In genomic region chr22:50191041-50191740, GRCh38 we compare ENCODE assay signal across 8 cellular contexts. TPM values are rescaled to one million over a fixed set of nuclear protein-coding genes. Genes with fewer than 3 reads are reported as not detected.
DNase-seq lines count a peak whose midpoint lies in the region; ATAC-seq and TF ChIP-seq lines count a peak whose summit lies in the region.

No MANE protein-coding gene starts in this region.

- ATAC-seq in SK-N-SH treated with all-trans-retinoic acid at 6 μM for 48 hours (no peak), HG03439 (IDR thresholded peaks at IDR 0.05; ENCODE audit: unreplicated experiment) (no peak), GM21381 (IDR thresholded peaks at IDR 0.05; ENCODE audit: unreplicated experiment) (no peak)
- ATAC-seq in activated naive CD8-positive, alpha-beta T cell treated with anti-CD3 and anti-CD28 coated beads, Interleukin-2, amount 10 ng/mL, durations not matched to agents 7 days and 5 days (ENCODE audit: low read depth), result peak; percentile 59

- no peaks in the 10 kb centered on the region for H3K27me3 ChIP-seq in SK-N-SH (ENCODE audit: insufficient read depth)
- H3K27me3 ChIP-seq in layer of hippocampus (ENCODE audit: control insufficient read depth, insufficient read depth, low read length), result no peaks in the 10 kb centered on the region

- peaks cover 0 to 34% of the 10 kb centered on the region in 2 experiments for H3K36me3 ChIP-seq in SK-N-SH (replicated peaks in 1 of 2; ENCODE audit: control insufficient read depth in 1 of 2, insufficient read depth in 2 of 2, low read length in 1 of 2)

- H3K4me2 ChIP-seq in SK-N-SH, result no peak overlapping the region

- no peaks in the 10 kb centered on the region for H3K9me3 ChIP-seq in SK-N-SH

- DNase-seq in SK-N-SH, result peak; percentile 78
- DNase-seq in SK-N-DZ (ENCODE audit: low spot score), result peak; percentile 67
- DNase-seq in activated naive CD8-positive, alpha-beta T cell treated with anti-CD3 and anti-CD28 coated beads, Interleukin-2, amount 10 ng/mL, durations not matched to agents 7 days and 5 days, result peak; percentile 69
- DNase-seq in stimulated activated CD8-positive, alpha-beta memory T cell treated with anti-CD3 and anti-CD28 coated beads, Interleukin-2, amount 100 ng/mL, for 1 hour (ENCODE audit: low read depth in 2 of 2), result peak; percentile 64 to 68

- H2AFZ ChIP-seq in SK-N-SH (ENCODE audit: low read depth), result no peak overlapping the region

- H3K27ac Mint-ChIP-seq in activated naive CD8-positive, alpha-beta T cell treated with anti-CD3 and anti-CD28 coated beads, Interleukin-2, amount 10 ng/mL, durations not matched to agents 7 days and 5 days, result peak overlapping the region; percentile 98

- no peaks in the 10 kb centered on the region for H3F3A ChIP-seq in SK-N-SH (replicated peaks; ENCODE audit: insufficient read depth)

- peaks cover 2% of the 10 kb centered on the region for H3K36me3 Mint-ChIP-seq in activated naive CD8-positive, alpha-beta T cell treated with anti-CD3 and anti-CD28 coated beads, Interleukin-2, amount 10 ng/mL, durations not matched to agents 7 days and 5 days

- H3K27me3 Mint-ChIP-seq in activated naive CD8-positive, alpha-beta T cell treated with anti-CD3 and anti-CD28 coated beads, Interleukin-2, amount 10 ng/mL, durations not matched to agents 7 days and 5 days, result no peaks in the 10 kb centered on the region

- H3K9me3 Mint-ChIP-seq in activated naive CD8-positive, alpha-beta T cell treated with anti-CD3 and anti-CD28 coated beads, Interleukin-2, amount 10 ng/mL, durations not matched to agents 7 days and 5 days, result no peaks in the 10 kb centered on the region

- TF ChIP-seq CTCF in SK-N-SH (IDR thresholded peaks at IDR 0.05), result no peak

- CTCF ChIA-PET in SK-N-SH (lab: Yijun Ruan, JAX), result interaction anchor here (1.2 to 3.8 kb wide), 8 partner anchors 8 to 236 kb away, joined by 3 to 16 read pairs (median 5); partner anchors contain the start of gene SELENOO

- TF ChIP-seq RAD21 in SK-N-SH (IDR thresholded peaks at IDR 0.05; ENCODE audit: low read length), result no peak

- peaks cover 4 to 41% of the 10 kb centered on the region in 2 experiments; a peak in 2 of 4 replicates for H3K4me1 ChIP-seq in SK-N-SH (ENCODE audit: control insufficient read depth in 1 of 2, insufficient read depth in 2 of 2, low read depth in 1 of 2, low read length in 1 of 2)

- H3K4me1 Mint-ChIP-seq in activated naive CD8-positive, alpha-beta T cell treated with anti-CD3 and anti-CD28 coated beads, Interleukin-2, amount 10 ng/mL, durations not matched to agents 7 days and 5 days, result peaks cover 30% of the 10 kb centered on the region

- 85% methylated on average over 16 of the region's 17 CpGs for WGBS in SK-N-SH (ENCODE audit: low lambda C conversion rate)

- peaks cover 66% of the 10 kb centered on the region for H3K79me2 ChIP-seq in SK-N-SH (ENCODE audit: insufficient read depth)

- 0 out of 2 replicates have a peak, but pooled peaks cover 23% of the 10 kb centered on the region for H4K20me1 ChIP-seq in SK-N-SH (ENCODE audit: insufficient read depth)

- H3K9ac ChIP-seq in SK-N-SH, result no peak overlapping the region

- H3K27ac ChIP-seq in SK-N-SH (ENCODE audit: low read depth in 2 of 2, low read length in 1 of 2), result peak overlapping the region in 1 of 2 experiments; percentile 3; a peak in 1 of 4 replicates
- peak overlapping the region; percentile 66 for H3K27ac ChIP-seq in layer of hippocampus (ENCODE audit: low read depth, low read length)

- H3K4me3 ChIP-seq in SK-N-SH (ENCODE audit: low read depth in 2 of 2, low read length in 1 of 2), result no peak overlapping the region

- no peak for TF ChIP-seq EP300 in SK-N-SH (IDR thresholded peaks at IDR 0.05; ENCODE audit: borderline replicate concordance in 1 of 2, low read depth in 1 of 2, low read length in 1 of 2)

- peak overlapping the region; percentile 95 for H3K4me3 Mint-ChIP-seq in activated naive CD8-positive, alpha-beta T cell treated with anti-CD3 and anti-CD28 coated beads, Interleukin-2, amount 10 ng/mL, durations not matched to agents 7 days and 5 days

- POLR2A ChIA-PET in SK-N-SH (lab: Yijun Ruan, JAX), result no interaction called here
- POLR2A ChIA-PET in activated naive CD8-positive, alpha-beta T cell treated with anti-CD3 and anti-CD28 coated beads, Interleukin-2, amount 10 ng/mL, durations not matched to agents 7 days and 5 days (lab: Charles Lee), result interaction anchor here (0.5 to 3.1 kb wide), 19 partner anchors 8 to 430 kb away, joined by 3 to 23 read pairs (median 6); partner anchors contain the start of genes LMF2, MLC1, NCAPH2 and SCO2

- H3K9me2 ChIP-seq in SK-N-SH, result no peaks in the 10 kb centered on the region

TF ChIP-seq in SK-N-SH, 30 proteins besides CTCF, POLR2A, EP300 and RAD21 (continues in another document):
- TF ChIP-seq FOXJ3 (CRISPR knock-in tag; IDR thresholded peaks at IDR 0.05), result no peak
- no peak for TF ChIP-seq FOSL2 (IDR thresholded peaks at IDR 0.05; ENCODE audit: borderline replicate concordance, low read depth)

TF ChIP-seq in SK-N-SH treated with all-trans-retinoic acid at 6 μM for 48 hours, 23 proteins besides CTCF, POLR2A, EP300 and RAD21 (continues in another document):
- no peak for TF ChIP-seq GLIS3 (CRISPR knock-in tag; IDR thresholded peaks at IDR 0.05)
- no peak for TF ChIP-seq OSR1 (CRISPR knock-in tag; IDR thresholded peaks at IDR 0.05)
- no peak for TF ChIP-seq ZNF565 (CRISPR knock-in tag; conservative IDR thresholded peaks at IDR 0.05; ENCODE audit: low read depth)
- no peak for TF ChIP-seq ZNF8 (CRISPR knock-in tag; IDR thresholded peaks at IDR 0.05)
- TF ChIP-seq, protein P1, sequence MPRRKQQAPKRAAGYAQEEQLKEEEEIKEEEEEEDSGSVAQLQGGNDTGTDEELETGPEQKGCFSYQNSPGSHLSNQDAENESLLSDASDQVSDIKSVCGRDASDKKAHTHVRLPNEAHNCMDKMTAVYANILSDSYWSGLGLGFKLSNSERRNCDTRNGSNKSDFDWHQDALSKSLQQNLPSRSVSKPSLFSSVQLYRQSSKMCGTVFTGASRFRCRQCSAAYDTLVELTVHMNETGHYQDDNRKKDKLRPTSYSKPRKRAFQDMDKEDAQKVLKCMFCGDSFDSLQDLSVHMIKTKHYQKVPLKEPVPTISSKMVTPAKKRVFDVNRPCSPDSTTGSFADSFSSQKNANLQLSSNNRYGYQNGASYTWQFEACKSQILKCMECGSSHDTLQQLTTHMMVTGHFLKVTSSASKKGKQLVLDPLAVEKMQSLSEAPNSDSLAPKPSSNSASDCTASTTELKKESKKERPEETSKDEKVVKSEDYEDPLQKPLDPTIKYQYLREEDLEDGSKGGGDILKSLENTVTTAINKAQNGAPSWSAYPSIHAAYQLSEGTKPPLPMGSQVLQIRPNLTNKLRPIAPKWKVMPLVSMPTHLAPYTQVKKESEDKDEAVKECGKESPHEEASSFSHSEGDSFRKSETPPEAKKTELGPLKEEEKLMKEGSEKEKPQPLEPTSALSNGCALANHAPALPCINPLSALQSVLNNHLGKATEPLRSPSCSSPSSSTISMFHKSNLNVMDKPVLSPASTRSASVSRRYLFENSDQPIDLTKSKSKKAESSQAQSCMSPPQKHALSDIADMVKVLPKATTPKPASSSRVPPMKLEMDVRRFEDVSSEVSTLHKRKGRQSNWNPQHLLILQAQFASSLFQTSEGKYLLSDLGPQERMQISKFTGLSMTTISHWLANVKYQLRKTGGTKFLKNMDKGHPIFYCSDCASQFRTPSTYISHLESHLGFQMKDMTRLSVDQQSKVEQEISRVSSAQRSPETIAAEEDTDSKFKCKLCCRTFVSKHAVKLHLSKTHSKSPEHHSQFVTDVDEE (CRISPR knock-in tag; IDR thresholded peaks at IDR 0.05), result no peak
- TF ChIP-seq BACH2 (CRISPR knock-in tag; IDR thresholded peaks at IDR 0.05; ENCODE audit: borderline replicate concordance), result no peak
- TF ChIP-seq TOX (CRISPR knock-in tag; IDR thresholded peaks at IDR 0.05; ENCODE audit: borderline replicate concordance), result no peak

RNA-seq across cellular contexts. Expression of gene TRABD, which starts 5.5 kb away (rescaled TPM):
- 36.7 and 50.6 TPM in 2 replicates for polyA plus RNA-seq in SK-N-SH (2012; rRNA removed)
- 16.1 and 28.8 TPM in 2 replicates for polyA plus RNA-seq in SK-N-SH (2012; cell fraction: cytosol; rRNA removed)
- polyA plus RNA-seq in SK-N-SH (2012; cell fraction: nucleus; rRNA removed), result 246 and 320 TPM in 2 replicates
- polyA plus RNA-seq in SK-N-DZ (2014; cell fraction: cytosol; rRNA removed), result 51.6 and 62.9 TPM in 2 replicates
- polyA plus RNA-seq in SK-N-DZ (2014; cell fraction: nucleus; rRNA removed), result 188 and 198 TPM in 2 replicates
- total RNA-seq in activated naive CD8-positive, alpha-beta T cell treated with anti-CD3 and anti-CD28 coated beads, Interleukin-2, amount 10 ng/mL, durations not matched to agents 7 days and 5 days, result 100 to 1,000 TPM; 116 to 121 TPM

RNA-seq across cellular contexts. Expression of gene SELENOO, which starts 9.6 kb away (rescaled TPM):
- 23.3 and 26.7 TPM in 2 replicates for polyA plus RNA-seq in SK-N-SH (2012; rRNA removed)
- polyA plus RNA-seq in SK-N-SH (2012; cell fraction: cytosol; rRNA removed), result 6.7 and 11.5 TPM in 2 replicates
- polyA plus RNA-seq in SK-N-SH (2012; cell fraction: nucleus; rRNA removed), result 121 and 176 TPM in 2 replicates
- 32.9 and 34.5 TPM in 2 replicates for polyA plus RNA-seq in SK-N-DZ (2014; cell fraction: cytosol; rRNA removed)
- polyA plus RNA-seq in SK-N-DZ (2014; cell fraction: nucleus; rRNA removed), result 120 and 155 TPM in 2 replicates
- 10 to 100 TPM; 27.9 to 33.3 TPM for total RNA-seq in activated naive CD8-positive, alpha-beta T cell treated with anti-CD3 and anti-CD28 coated beads, Interleukin-2, amount 10 ng/mL, durations not matched to agents 7 days and 5 days

RNA-seq across cellular contexts. Expression of gene PANX2, which starts 20.7 kb away (rescaled TPM):
- 1.3 and 2.4 TPM in 2 replicates for polyA plus RNA-seq in SK-N-SH (2012; rRNA removed)
- 1.5 and 2.4 TPM in 2 replicates for polyA plus RNA-seq in SK-N-SH (2012; cell fraction: cytosol; rRNA removed)
- 7.8 and 11.2 TPM in 2 replicates for polyA plus RNA-seq in SK-N-SH (2012; cell fraction: nucleus; rRNA removed)
- polyA plus RNA-seq in SK-N-DZ (2014; cell fraction: cytosol; rRNA removed), result 1.7 and 2.2 TPM in 2 replicates
- polyA plus RNA-seq in SK-N-DZ (2014; cell fraction: nucleus; rRNA removed), result 1.8 and 2.6 TPM in 2 replicates
- under 1 TPM; 0.11 TPM for total RNA-seq in activated naive CD8-positive, alpha-beta T cell treated with anti-CD3 and anti-CD28 coated beads, Interleukin-2, amount 10 ng/mL, durations not matched to agents 7 days and 5 days

RNA-seq across cellular contexts. Expression of gene TUBGCP6, which starts 53.6 kb away (rescaled TPM):
- polyA plus RNA-seq in SK-N-SH (2012; rRNA removed), result 40.4 and 42.8 TPM in 2 replicates
- polyA plus RNA-seq in SK-N-SH (2012; cell fraction: cytosol; rRNA removed), result 4.9 and 9.1 TPM in 2 replicates
- polyA plus RNA-seq in SK-N-SH (2012; cell fraction: nucleus; rRNA removed), result 290 and 343 TPM in 2 replicates
- polyA plus RNA-seq in SK-N-DZ (2014; cell fraction: cytosol; rRNA removed), result 21.2 and 23.3 TPM in 2 replicates
- 225 and 301 TPM in 2 replicates for polyA plus RNA-seq in SK-N-DZ (2014; cell fraction: nucleus; rRNA removed)
- total RNA-seq in activated naive CD8-positive, alpha-beta T cell treated with anti-CD3 and anti-CD28 coated beads, Interleukin-2, amount 10 ng/mL, durations not matched to agents 7 days and 5 days, result 10 to 100 TPM; 92.2 to 94.5 TPM

RNA-seq across cellular contexts. Expression of gene HDAC10, which starts 59.9 kb away (rescaled TPM):
- 51.9 and 55.1 TPM in 2 replicates for polyA plus RNA-seq in SK-N-SH (2012; rRNA removed)
- 6.6 and 12.2 TPM in 2 replicates for polyA plus RNA-seq in SK-N-SH (2012; cell fraction: cytosol; rRNA removed)
- polyA plus RNA-seq in SK-N-SH (2012; cell fraction: nucleus; rRNA removed), result 513 and 740 TPM in 2 replicates
- polyA plus RNA-seq in SK-N-DZ (2014; cell fraction: cytosol; rRNA removed), result 14.2 and 18.3 TPM in 2 replicates
- 244 and 259 TPM in 2 replicates for polyA plus RNA-seq in SK-N-DZ (2014; cell fraction: nucleus; rRNA removed)
- total RNA-seq in activated naive CD8-positive, alpha-beta T cell treated with anti-CD3 and anti-CD28 coated beads, Interleukin-2, amount 10 ng/mL, durations not matched to agents 7 days and 5 days, result 100 to 1,000 TPM in 1 of 2 experiments, 10 to 100 TPM in 1; 99.1 to 111 TPM
